9 cellular contexts compared by ENCODE assay signal in the genomic region with DNA sequence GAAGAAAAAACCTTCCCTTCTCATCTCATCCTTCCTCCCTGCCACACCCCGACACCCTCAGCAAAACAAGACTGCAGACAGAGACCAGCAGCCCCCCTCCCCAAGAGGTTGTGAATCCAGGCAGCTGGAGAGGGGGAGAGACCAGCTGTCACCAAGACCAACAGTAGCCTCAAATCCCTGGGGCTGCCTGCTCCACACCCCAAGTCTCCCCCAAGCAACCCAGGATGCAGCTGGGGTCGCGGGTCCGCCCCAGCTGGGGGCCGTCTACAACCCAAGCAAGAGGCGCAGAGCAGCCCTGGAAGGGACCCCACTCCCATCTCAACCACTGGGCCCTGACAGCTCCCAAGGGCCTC. TPM values are rescaled to one million over a fixed set of nuclear protein-coding genes. Genes with fewer than 3 reads are reported as not detected.
A peak's percentile ranks its signal among the peaks of the same experiment; 100 is the strongest.
DNase-seq lines count a peak whose midpoint lies in the region; ATAC-seq and TF ChIP-seq lines count a peak whose summit lies in the region.
"Had no signal": no experiment of that assay in that cellular context is flagged by ENCODE, and none has a peak within 500 bp of the region (broad histone marks: within the 10 kb centered on the region; RNA-seq: fewer than 3 reads in every experiment).

No MANE protein-coding gene starts in this region.

- peaks cover 15 to 29% of the 10 kb centered on the region in 2 donors for H3K4me1 ChIP-seq in ascending aorta
- peaks cover 92% of the 10 kb centered on the region for H3K4me1 ChIP-seq in lower lobe of right lung
- H3K4me1 ChIP-seq in transverse colon, result peaks cover 65 to 96% (median 92%) of the 10 kb centered on the region in 4 donors
- H3K4me1 ChIP-seq in mucosa of descending colon (ENCODE audit: low read depth), result peaks cover 81% of the 10 kb centered on the region

- no peak for ATAC-seq in lower lobe of right lung
- no peak for ATAC-seq in GM18511 (IDR thresholded peaks at IDR 0.05; ENCODE audit: unreplicated experiment)
- no peak for ATAC-seq in mucosa of descending colon

- peak overlapping the region; percentile 78 for H3K4me3 Mint-ChIP-seq in activated naive CD4-positive, alpha-beta T cell treated with anti-CD3 and anti-CD28 coated beads, Interleukin-2, amount 50 U/mL, for 24 hours

- H3K9me3 ChIP-seq in ascending aorta (no peaks in the 10 kb centered on the region), lower lobe of right lung (no peaks in the 10 kb centered on the region), transverse colon (no peaks in the 10 kb centered on the region), mucosa of descending colon (no peaks in the 10 kb centered on the region)

- H3K36me3 ChIP-seq in ascending aorta (peaks cover 0 to 5% of the 10 kb centered on the region in 2 donors), lower lobe of right lung (no peaks in the 10 kb centered on the region), transverse colon (no peaks in the 10 kb centered on the region), mucosa of descending colon (ENCODE audit: low read depth) (no peaks in the 10 kb centered on the region)

- no peaks in the 10 kb centered on the region for H3K9me3 Mint-ChIP-seq in activated naive CD4-positive, alpha-beta T cell treated with anti-CD3 and anti-CD28 coated beads, Interleukin-2, amount 50 U/mL, for 24 hours

- WGBS in transverse colon (ENCODE audit: low coverage in 1 of 2), 2 donors, result 18% methylated on average over 5 of the region's 6 CpGs; no CpG with 5 or more reads in 1 of the 2 donors

- DNase-seq in activated naive CD4-positive, alpha-beta T cell treated with Interleukin-2 at 50 U/mL for 16 hours, result no peak
- DNase-seq in ascending aorta (ENCODE audit: low spot score in 2 of 2) (no peak), lower lobe of right lung (no peak), transverse colon (no peak), mucosa of descending colon (no peak), COLO668 (lab: John Stamatoyannopoulos, UW; ENCODE audit: unreplicated experiment) (no peak)
- DNase-seq: NCI-H2029 had no signal

- H3K27me3 ChIP-seq in ascending aorta, result no peaks in the 10 kb centered on the region
- no peaks in the 10 kb centered on the region for H3K27me3 ChIP-seq in lower lobe of right lung (ENCODE audit: low read depth)
- no peaks in the 10 kb centered on the region for H3K27me3 ChIP-seq in transverse colon

- H3K36me3 Mint-ChIP-seq in activated naive CD4-positive, alpha-beta T cell treated with anti-CD3 and anti-CD28 coated beads, Interleukin-2, amount 50 U/mL, for 24 hours, result no peaks in the 10 kb centered on the region

- H3K27ac ChIP-seq in ascending aorta, result peak overlapping the region; percentile 65 to 67
- peak overlapping the region; percentile 94 for H3K27ac ChIP-seq in lower lobe of right lung
- H3K27ac ChIP-seq in transverse colon, result peak overlapping the region; percentile 91 to 96 (median 93)

- intact Hi-C loops in ascending aorta (cut with DNase I), result no loop called here
- intact Hi-C loops in lower lobe of right lung (cut with DNase I), result no loop called here
- intact Hi-C loops in transverse colon (cut with DNase I; ENCODE audit: low total_unique reads), result no loop called here
- intact Hi-C loops in mucosa of descending colon (cut with DNase I, micrococcal nuclease), result no loop called here

- TF ChIP-seq EP300 in transverse colon (IDR thresholded peaks at IDR 0.05; ENCODE audit: low read depth), result no peak

- no peak overlapping the region for H3K27ac Mint-ChIP-seq in activated naive CD4-positive, alpha-beta T cell treated with anti-CD3 and anti-CD28 coated beads, Interleukin-2, amount 50 U/mL, for 24 hours

- peaks cover 56% of the 10 kb centered on the region for H3K4me1 Mint-ChIP-seq in activated naive CD4-positive, alpha-beta T cell treated with anti-CD3 and anti-CD28 coated beads, Interleukin-2, amount 50 U/mL, for 24 hours

- TF ChIP-seq CTCF in ascending aorta (IDR thresholded peaks at IDR 0.05), result no peak
- TF ChIP-seq CTCF in lower lobe of right lung (IDR thresholded peaks at IDR 0.05), result no peak
- TF ChIP-seq CTCF in transverse colon (IDR thresholded peaks at IDR 0.05), result no peak
- TF ChIP-seq CTCF in mucosa of descending colon (IDR thresholded peaks at IDR 0.05), result no peak

- TF ChIP-seq POLR2A in transverse colon (IDR thresholded peaks at IDR 0.05), result no peak

- H3K4me3 ChIP-seq in ascending aorta (peak overlapping the region; percentile 47 to 62), lower lobe of right lung (peak overlapping the region; percentile 60), transverse colon (peak overlapping the region; percentile 8 to 55 (median 40)), mucosa of descending colon (no peak overlapping the region)

- in situ Hi-C loops in transverse colon (cut with MboI; ENCODE audit: low pct_ligation_motif_present in 1 of 4, low pct_unique_long_range_greater_than_20kb in 1 of 4, low sequenced_read_pairs in 3 of 4), result no loop called here

- no peaks in the 10 kb centered on the region for H3K27me3 Mint-ChIP-seq in activated naive CD4-positive, alpha-beta T cell treated with anti-CD3 and anti-CD28 coated beads, Interleukin-2, amount 50 U/mL, for 24 hours

RNA-seq across cellular contexts. Expression of a gene that starts 7.1 kb away (rescaled TPM):
- total RNA-seq in ascending aorta (15.2 TPM), lower lobe of right lung (22.2 TPM), transverse colon (10 to 100 TPM in 3 of 4 donors, 1 to 10 TPM in 1; 9.0 to 18.3 (median 11.6) TPM), mucosa of descending colon (10 to 100 TPM; 22.6 to 26.5 (median 25.6) TPM)

RNA-seq across cellular contexts. Expression of a gene that starts 8.0 kb away (rescaled TPM):
- total RNA-seq in ascending aorta, result 45.1 TPM
- 29.1 TPM for total RNA-seq in lower lobe of right lung
- total RNA-seq in transverse colon, result 10 to 100 TPM; 36.0 to 95.0 (median 56.3) TPM
- 10 to 100 TPM; 45.4 to 54.3 (median 50.2) TPM for total RNA-seq in mucosa of descending colon

RNA-seq across cellular contexts. Expression of a gene that starts 29.0 kb away (rescaled TPM):
- total RNA-seq in ascending aorta, result 278 TPM
- 76.4 TPM for total RNA-seq in lower lobe of right lung
- 100 to 1,000 TPM in 3 of 4 donors, 10 to 100 TPM in 1; 90.0 to 179 (median 140) TPM for total RNA-seq in transverse colon
- 10 to 100 TPM; 60.9 to 65.8 (median 65.8) TPM for total RNA-seq in mucosa of descending colon

RNA-seq across cellular contexts. Expression of a gene that starts 44.2 kb away (rescaled TPM):
- 0.11 TPM for total RNA-seq in ascending aorta
- 2.1 TPM for total RNA-seq in lower lobe of right lung
- total RNA-seq in transverse colon, result under 1 TPM in 2 of 4 donors, not detected in 2; 0.27 to 0.75 TPM
- total RNA-seq in mucosa of descending colon, result 1 to 10 TPM in 1 of 3 donors, under 1 TPM in 2; 0.55 to 1.2 (median 0.80) TPM

RNA-seq across cellular contexts. Expression of a gene that starts 48.9 kb away (rescaled TPM):
- total RNA-seq in ascending aorta (18.4 TPM), lower lobe of right lung (6.2 TPM), transverse colon (10 to 100 TPM; 18.7 to 73.2 (median 30.3) TPM), mucosa of descending colon (10 to 100 TPM; 12.5 to 21.9 (median 19.6) TPM)
